In genomic region chr6:42745638-42746451, GRCh38 we compare ENCODE assay signal across 1 cellular context.
TF ChIP-seq lines count a peak whose summit lies in the region.

A gene with protein sequence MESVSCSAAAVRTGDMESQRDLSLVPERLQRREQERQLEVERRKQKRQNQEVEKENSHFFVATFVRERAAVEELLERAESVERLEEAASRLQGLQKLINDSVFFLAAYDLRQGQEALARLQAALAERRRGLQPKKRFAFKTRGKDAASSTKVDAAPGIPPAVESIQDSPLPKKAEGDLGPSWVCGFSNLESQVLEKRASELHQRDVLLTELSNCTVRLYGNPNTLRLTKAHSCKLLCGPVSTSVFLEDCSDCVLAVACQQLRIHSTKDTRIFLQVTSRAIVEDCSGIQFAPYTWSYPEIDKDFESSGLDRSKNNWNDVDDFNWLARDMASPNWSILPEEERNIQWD (minus strand): TSS chr6:42746103. CDS start chr6:42746073, 30 bp downstream.

TF ChIP-seq in HepG2, 621 proteins besides CTCF, POLR2A, EP300 and RAD21 (continued from another document and continues in another):
- TF ChIP-seq ZMAT5 (CRISPR knock-in tag; IDR thresholded peaks at IDR 0.05; ENCODE audit: borderline replicate concordance, low read depth), result no peak
- peak; percentile 84 for TF ChIP-seq MED13 (CRISPR knock-in tag; IDR thresholded peaks at IDR 0.05)
- TF ChIP-seq ZNF333 (CRISPR knock-in tag; IDR thresholded peaks at IDR 0.05; ENCODE audit: borderline replicate concordance), result peak; percentile 58
- peak; percentile 59 for TF ChIP-seq PHF5A (CRISPR knock-in tag; IDR thresholded peaks at IDR 0.05; ENCODE audit: low read depth, unreplicated experiment)
- TF ChIP-seq, protein P1, sequence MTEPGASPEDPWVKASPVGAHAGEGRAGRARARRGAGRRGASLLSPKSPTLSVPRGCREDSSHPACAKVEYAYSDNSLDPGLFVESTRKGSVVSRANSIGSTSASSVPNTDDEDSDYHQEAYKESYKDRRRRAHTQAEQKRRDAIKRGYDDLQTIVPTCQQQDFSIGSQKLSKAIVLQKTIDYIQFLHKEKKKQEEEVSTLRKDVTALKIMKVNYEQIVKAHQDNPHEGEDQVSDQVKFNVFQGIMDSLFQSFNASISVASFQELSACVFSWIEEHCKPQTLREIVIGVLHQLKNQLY (CRISPR knock-in tag; IDR thresholded peaks at IDR 0.05), result 0 out of 2 replicates have a peak, but pooled peaks have one; percentile 42
- no peak for TF ChIP-seq ZBTB20 (CRISPR knock-in tag; IDR thresholded peaks at IDR 0.05; ENCODE audit: borderline replicate concordance, low read depth)
- TF ChIP-seq IKZF4 (CRISPR knock-in tag; IDR thresholded peaks at IDR 0.05; ENCODE audit: borderline replicate concordance, low read depth, not compliant biosample characterization), result peak; percentile 33
- peak; percentile 10; the same call in 1 of the 2 replicates for TF ChIP-seq ZMYM3 (CRISPR knock-in tag; IDR thresholded peaks at IDR 0.05)
- TF ChIP-seq, protein P2, sequence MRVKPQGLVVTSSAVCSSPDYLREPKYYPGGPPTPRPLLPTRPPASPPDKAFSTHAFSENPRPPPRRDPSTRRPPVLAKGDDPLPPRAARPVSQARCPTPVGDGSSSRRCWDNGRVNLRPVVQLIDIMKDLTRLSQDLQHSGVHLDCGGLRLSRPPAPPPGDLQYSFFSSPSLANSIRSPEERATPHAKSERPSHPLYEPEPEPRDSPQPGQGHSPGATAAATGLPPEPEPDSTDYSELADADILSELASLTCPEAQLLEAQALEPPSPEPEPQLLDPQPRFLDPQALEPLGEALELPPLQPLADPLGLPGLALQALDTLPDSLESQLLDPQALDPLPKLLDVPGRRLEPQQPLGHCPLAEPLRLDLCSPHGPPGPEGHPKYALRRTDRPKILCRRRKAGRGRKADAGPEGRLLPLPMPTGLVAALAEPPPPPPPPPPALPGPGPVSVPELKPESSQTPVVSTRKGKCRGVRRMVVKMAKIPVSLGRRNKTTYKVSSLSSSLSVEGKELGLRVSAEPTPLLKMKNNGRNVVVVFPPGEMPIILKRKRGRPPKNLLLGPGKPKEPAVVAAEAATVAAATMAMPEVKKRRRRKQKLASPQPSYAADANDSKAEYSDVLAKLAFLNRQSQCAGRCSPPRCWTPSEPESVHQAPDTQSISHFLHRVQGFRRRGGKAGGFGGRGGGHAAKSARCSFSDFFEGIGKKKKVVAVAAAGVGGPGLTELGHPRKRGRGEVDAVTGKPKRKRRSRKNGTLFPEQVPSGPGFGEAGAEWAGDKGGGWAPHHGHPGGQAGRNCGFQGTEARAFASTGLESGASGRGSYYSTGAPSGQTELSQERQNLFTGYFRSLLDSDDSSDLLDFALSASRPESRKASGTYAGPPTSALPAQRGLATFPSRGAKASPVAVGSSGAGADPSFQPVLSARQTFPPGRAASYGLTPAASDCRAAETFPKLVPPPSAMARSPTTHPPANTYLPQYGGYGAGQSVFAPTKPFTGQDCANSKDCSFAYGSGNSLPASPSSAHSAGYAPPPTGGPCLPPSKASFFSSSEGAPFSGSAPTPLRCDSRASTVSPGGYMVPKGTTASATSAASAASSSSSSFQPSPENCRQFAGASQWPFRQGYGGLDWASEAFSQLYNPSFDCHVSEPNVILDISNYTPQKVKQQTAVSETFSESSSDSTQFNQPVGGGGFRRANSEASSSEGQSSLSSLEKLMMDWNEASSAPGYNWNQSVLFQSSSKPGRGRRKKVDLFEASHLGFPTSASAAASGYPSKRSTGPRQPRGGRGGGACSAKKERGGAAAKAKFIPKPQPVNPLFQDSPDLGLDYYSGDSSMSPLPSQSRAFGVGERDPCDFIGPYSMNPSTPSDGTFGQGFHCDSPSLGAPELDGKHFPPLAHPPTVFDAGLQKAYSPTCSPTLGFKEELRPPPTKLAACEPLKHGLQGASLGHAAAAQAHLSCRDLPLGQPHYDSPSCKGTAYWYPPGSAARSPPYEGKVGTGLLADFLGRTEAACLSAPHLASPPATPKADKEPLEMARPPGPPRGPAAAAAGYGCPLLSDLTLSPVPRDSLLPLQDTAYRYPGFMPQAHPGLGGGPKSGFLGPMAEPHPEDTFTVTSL (CRISPR knock-in tag; IDR thresholded peaks at IDR 0.05; ENCODE audit: borderline replicate concordance), result no peak
- TF ChIP-seq IRX3 (CRISPR knock-in tag; IDR thresholded peaks at IDR 0.05; ENCODE audit: borderline replicate concordance, low read depth), result 0 out of 2 replicates have a peak, but pooled peaks have one; percentile 50
- TF ChIP-seq GMEB1 (CRISPR knock-in tag; IDR thresholded peaks at IDR 0.05; ENCODE audit: borderline replicate concordance), result peak; percentile 75
- TF ChIP-seq, protein P3, sequence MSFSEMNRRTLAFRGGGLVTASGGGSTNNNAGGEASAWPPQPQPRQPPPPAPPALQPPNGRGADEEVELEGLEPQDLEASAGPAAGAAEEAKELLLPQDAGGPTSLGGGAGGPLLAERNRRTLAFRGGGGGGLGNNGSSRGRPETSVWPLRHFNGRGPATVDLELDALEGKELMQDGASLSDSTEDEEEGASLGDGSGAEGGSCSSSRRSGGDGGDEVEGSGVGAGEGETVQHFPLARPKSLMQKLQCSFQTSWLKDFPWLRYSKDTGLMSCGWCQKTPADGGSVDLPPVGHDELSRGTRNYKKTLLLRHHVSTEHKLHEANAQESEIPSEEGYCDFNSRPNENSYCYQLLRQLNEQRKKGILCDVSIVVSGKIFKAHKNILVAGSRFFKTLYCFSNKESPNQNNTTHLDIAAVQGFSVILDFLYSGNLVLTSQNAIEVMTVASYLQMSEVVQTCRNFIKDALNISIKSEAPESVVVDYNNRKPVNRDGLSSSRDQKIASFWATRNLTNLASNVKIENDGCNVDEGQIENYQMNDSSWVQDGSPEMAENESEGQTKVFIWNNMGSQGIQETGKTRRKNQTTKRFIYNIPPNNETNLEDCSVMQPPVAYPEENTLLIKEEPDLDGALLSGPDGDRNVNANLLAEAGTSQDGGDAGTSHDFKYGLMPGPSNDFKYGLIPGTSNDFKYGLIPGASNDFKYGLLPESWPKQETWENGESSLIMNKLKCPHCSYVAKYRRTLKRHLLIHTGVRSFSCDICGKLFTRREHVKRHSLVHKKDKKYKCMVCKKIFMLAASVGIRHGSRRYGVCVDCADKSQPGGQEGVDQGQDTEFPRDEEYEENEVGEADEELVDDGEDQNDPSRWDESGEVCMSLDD (CRISPR knock-in tag; IDR thresholded peaks at IDR 0.05; ENCODE audit: borderline replicate concordance), result peak; percentile 64; the same call in 1 of the 2 replicates
- TF ChIP-seq, protein P4, sequence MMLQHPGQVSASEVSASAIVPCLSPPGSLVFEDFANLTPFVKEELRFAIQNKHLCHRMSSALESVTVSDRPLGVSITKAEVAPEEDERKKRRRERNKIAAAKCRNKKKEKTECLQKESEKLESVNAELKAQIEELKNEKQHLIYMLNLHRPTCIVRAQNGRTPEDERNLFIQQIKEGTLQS (CRISPR knock-in tag; IDR thresholded peaks at IDR 0.05), result peak; percentile 64; the same call in 1 of the 2 replicates
- peak; percentile 9; the same call in 1 of the 2 replicates for TF ChIP-seq HNF4A (CRISPR knock-in tag; IDR thresholded peaks at IDR 0.05)
- TF ChIP-seq ZNF781 (CRISPR knock-in tag; IDR thresholded peaks at IDR 0.05; ENCODE audit: borderline replicate concordance, not compliant biosample characterization), result no peak
- TF ChIP-seq ZNF543 (CRISPR knock-in tag; IDR thresholded peaks at IDR 0.05), result 0 out of 2 replicates have a peak, but pooled peaks have one; percentile 61
- no peak for TF ChIP-seq ZMYM2 (CRISPR knock-in tag; IDR thresholded peaks at IDR 0.05)
- no peak for TF ChIP-seq ZBTB39 (CRISPR knock-in tag; IDR thresholded peaks at IDR 0.05)
- no peak for TF ChIP-seq MAFG (CRISPR knock-in tag; IDR thresholded peaks at IDR 0.05)
- no peak for TF ChIP-seq NONO (IDR thresholded peaks at IDR 0.05)
- peak; percentile 63; the same call in 1 of the 2 replicates for TF ChIP-seq NONO (CRISPR knock-in tag; conservative IDR thresholded peaks at IDR 0.05)
- no peak for TF ChIP-seq HNF4G (IDR thresholded peaks at IDR 0.05; ENCODE audit: borderline replicate concordance, low read depth, low read length)
- TF ChIP-seq HNF4G (CRISPR knock-in tag; IDR thresholded peaks at IDR 0.05; ENCODE audit: borderline replicate concordance, low read depth), result no peak
- no peak for TF ChIP-seq ZNF460 (CRISPR knock-in tag; IDR thresholded peaks at IDR 0.05; ENCODE audit: borderline replicate concordance)
- TF ChIP-seq ZNF326 (CRISPR knock-in tag; IDR thresholded peaks at IDR 0.05; ENCODE audit: borderline replicate concordance), result no peak
- TF ChIP-seq ZNF383 (CRISPR knock-in tag; IDR thresholded peaks at IDR 0.05; ENCODE audit: borderline replicate concordance), result 0 out of 2 replicates have a peak, but pooled peaks have one; percentile 9
- TF ChIP-seq ZNF264 (CRISPR knock-in tag; IDR thresholded peaks at IDR 0.05), result peak; percentile 69
- no peak for TF ChIP-seq ZNF709 (CRISPR knock-in tag; IDR thresholded peaks at IDR 0.05)
- no peak for TF ChIP-seq TCF7 (IDR thresholded peaks at IDR 0.05; ENCODE audit: low read depth)
- TF ChIP-seq SAP130 (CRISPR knock-in tag; IDR thresholded peaks at IDR 0.05; ENCODE audit: low read depth), result peak; percentile 95
- peak; percentile 70; the same call in 1 of the 2 replicates for TF ChIP-seq ZSCAN5A (CRISPR knock-in tag; IDR thresholded peaks at IDR 0.05; ENCODE audit: borderline replicate concordance)
- peak; percentile 92 for TF ChIP-seq ASH2L (IDR thresholded peaks at IDR 0.05; ENCODE audit: insufficient read length, low read depth, low read length)
- no peak for TF ChIP-seq KDM6A (CRISPR knock-in tag; IDR thresholded peaks at IDR 0.05; ENCODE audit: low read depth)
- TF ChIP-seq RFXAP (CRISPR knock-in tag; IDR thresholded peaks at IDR 0.05; ENCODE audit: borderline replicate concordance), result peak; percentile 54; the same call in 1 of the 2 replicates
- no peak for TF ChIP-seq SRSF9 (IDR thresholded peaks at IDR 0.05; ENCODE audit: borderline replicate concordance, insufficient read depth, low read depth, low read length, poor library complexity, severe bottlenecking)
- TF ChIP-seq SIX1 (CRISPR knock-in tag; IDR thresholded peaks at IDR 0.05; ENCODE audit: borderline replicate concordance), result no peak
- TF ChIP-seq ZNF547 (CRISPR knock-in tag; IDR thresholded peaks at IDR 0.05), result peak; percentile 92
- TF ChIP-seq ZNF713 (CRISPR knock-in tag; IDR thresholded peaks at IDR 0.05), result no peak
- TF ChIP-seq, protein P5, sequence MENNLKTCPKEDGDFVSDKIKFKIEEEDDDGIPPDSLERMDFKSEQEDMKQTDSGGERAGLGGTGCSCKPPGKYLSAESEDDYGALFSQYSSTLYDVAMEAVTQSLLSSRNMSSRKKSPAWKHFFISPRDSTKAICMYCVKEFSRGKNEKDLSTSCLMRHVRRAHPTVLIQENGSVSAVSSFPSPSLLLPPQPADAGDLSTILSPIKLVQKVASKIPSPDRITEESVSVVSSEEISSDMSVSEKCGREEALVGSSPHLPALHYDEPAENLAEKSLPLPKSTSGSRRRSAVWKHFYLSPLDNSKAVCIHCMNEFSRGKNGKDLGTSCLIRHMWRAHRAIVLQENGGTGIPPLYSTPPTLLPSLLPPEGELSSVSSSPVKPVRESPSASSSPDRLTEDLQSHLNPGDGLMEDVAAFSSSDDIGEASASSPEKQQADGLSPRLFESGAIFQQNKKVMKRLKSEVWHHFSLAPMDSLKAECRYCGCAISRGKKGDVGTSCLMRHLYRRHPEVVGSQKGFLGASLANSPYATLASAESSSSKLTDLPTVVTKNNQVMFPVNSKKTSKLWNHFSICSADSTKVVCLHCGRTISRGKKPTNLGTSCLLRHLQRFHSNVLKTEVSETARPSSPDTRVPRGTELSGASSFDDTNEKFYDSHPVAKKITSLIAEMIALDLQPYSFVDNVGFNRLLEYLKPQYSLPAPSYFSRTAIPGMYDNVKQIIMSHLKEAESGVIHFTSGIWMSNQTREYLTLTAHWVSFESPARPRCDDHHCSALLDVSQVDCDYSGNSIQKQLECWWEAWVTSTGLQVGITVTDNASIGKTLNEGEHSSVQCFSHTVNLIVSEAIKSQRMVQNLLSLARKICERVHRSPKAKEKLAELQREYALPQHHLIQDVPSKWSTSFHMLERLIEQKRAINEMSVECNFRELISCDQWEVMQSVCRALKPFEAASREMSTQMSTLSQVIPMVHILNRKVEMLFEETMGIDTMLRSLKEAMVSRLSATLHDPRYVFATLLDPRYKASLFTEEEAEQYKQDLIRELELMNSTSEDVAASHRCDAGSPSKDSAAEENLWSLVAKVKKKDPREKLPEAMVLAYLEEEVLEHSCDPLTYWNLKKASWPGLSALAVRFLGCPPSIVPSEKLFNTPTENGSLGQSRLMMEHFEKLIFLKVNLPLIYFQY (CRISPR knock-in tag; IDR thresholded peaks at IDR 0.05; ENCODE audit: borderline replicate concordance), result no peak
